Comparison of ENCODE assay signal across 9 cellular contexts in genomic region chrX:150635952-150636351, GRCh38. TPM values are rescaled to one million over a fixed set of nuclear protein-coding genes. Genes with fewer than 3 reads are reported as not detected.
DNase-seq lines count a peak whose midpoint lies in the region; ATAC-seq, FAIRE-seq and TF ChIP-seq lines count a peak whose summit lies in the region.
"Had no signal": no experiment of that assay in that cellular context is flagged by ENCODE, and none has a peak within 500 bp of the region (broad histone marks: within the 10 kb centered on the region; RNA-seq: fewer than 3 reads in every experiment).

No MANE protein-coding gene starts in this region.

- ATAC-seq in HG03159 (IDR thresholded peaks at IDR 0.05; ENCODE audit: unreplicated experiment) = peak; percentile 96
- ATAC-seq in GM12878 = peak; percentile 87
- no peak for ATAC-seq in HG03108 (IDR thresholded peaks at IDR 0.05; ENCODE audit: unreplicated experiment)
- no peak for ATAC-seq in HG03097 (IDR thresholded peaks at IDR 0.05; ENCODE audit: low FRiP score, unreplicated experiment)

- H3K4me2 ChIP-seq in GM12878 (ENCODE audit: control insufficient read depth, insufficient read depth) = no peak overlapping the region

- DNase-seq in activated naive CD4-positive, alpha-beta T cell treated with anti-CD3 and anti-CD28 coated beads, Interleukin-2, amount 50 U/mL, for 16 hours = no peak
- DNase-seq in GM12878 (ENCODE audit: low read depth, low spot score) = peak; percentile 5
- DNase-seq in activated CD4-positive, alpha-beta T cell treated with anti-CD3 and anti-CD28 coated beads for 48 hours = no peak

- peaks cover 8% of the 10 kb centered on the region for H3K4me1 Mint-ChIP-seq in activated naive CD4-positive, alpha-beta T cell treated with anti-CD3 and anti-CD28 coated beads, Interleukin-2, amount 50 U/mL, for 24 hours
- H3K4me1 Mint-ChIP-seq in stimulated activated naive CD8-positive, alpha-beta T cell treated with anti-CD3 and anti-CD28 coated beads, Interleukin-15, Interleukin-2, amounts not matched to agents 100 ng/mL and 50 ng/mL, for 24 hours (ENCODE audit: low read depth) = peaks cover 14% of the 10 kb centered on the region

- H3K9ac ChIP-seq in GM12878 (ENCODE audit: control insufficient read depth, insufficient read depth, low read length) = no peak overlapping the region

- H3K36me3 ChIP-seq in GM12878 (ENCODE audit: control insufficient read depth in 2 of 2, insufficient read depth in 2 of 2, low read length in 1 of 2) = no peaks in the 10 kb centered on the region; a peak in 1 of 4 replicates

- POLR2A ChIA-PET in GM12878 (lab: Charles Lee) = no interaction called here

- no peaks in the 10 kb centered on the region for H3K4me1 ChIP-seq in GM12878 (ENCODE audit: control insufficient read depth, insufficient read depth, low read length)

- H3K4me3 ChIP-seq in GM12878 = no peak overlapping the region

- H3K9me3 ChIP-seq in GM12878 (replicated peaks; ENCODE audit: control insufficient read depth, insufficient read depth, low read length) = no peaks in the 10 kb centered on the region

- H3K9me3 Mint-ChIP-seq in activated naive CD4-positive, alpha-beta T cell treated with anti-CD3 and anti-CD28 coated beads, Interleukin-2, amount 50 U/mL, for 24 hours = no peaks in the 10 kb centered on the region
- H3K9me3 Mint-ChIP-seq in stimulated activated naive CD8-positive, alpha-beta T cell treated with anti-CD3 and anti-CD28 coated beads, Interleukin-15, Interleukin-2, amounts not matched to agents 100 ng/mL and 50 ng/mL, for 24 hours = no peaks in the 10 kb centered on the region
- H3K9me3 Mint-ChIP-seq: memory B cell had no signal

- RAD21 ChIA-PET in GM12878 (lab: Charles Lee; ENCODE audit: unreplicated experiment) = interaction anchor here (1.4 kb wide), 1 partner anchor 10 kb away, joined by 3 read pairs; no protein-coding TSS in a partner anchor

- H3K4me3 Mint-ChIP-seq in activated naive CD4-positive, alpha-beta T cell treated with anti-CD3 and anti-CD28 coated beads, Interleukin-2, amount 50 U/mL, for 24 hours = no peak overlapping the region
- no peak overlapping the region for H3K4me3 Mint-ChIP-seq in stimulated activated naive CD8-positive, alpha-beta T cell treated with anti-CD3 and anti-CD28 coated beads, Interleukin-15, Interleukin-2, amounts not matched to agents 100 ng/mL and 50 ng/mL, for 24 hours
- H3K4me3 Mint-ChIP-seq: memory B cell had no signal

- no peaks in the 10 kb centered on the region for H3K27me3 ChIP-seq in GM12878 (replicated peaks in 1 of 2; ENCODE audit: control insufficient read depth in 2 of 2, insufficient read depth in 2 of 2, low read length in 1 of 2)

- H3K36me3 Mint-ChIP-seq in activated naive CD4-positive, alpha-beta T cell treated with anti-CD3 and anti-CD28 coated beads, Interleukin-2, amount 50 U/mL, for 24 hours = peaks cover 9% of the 10 kb centered on the region
- H3K36me3 Mint-ChIP-seq in stimulated activated naive CD8-positive, alpha-beta T cell treated with anti-CD3 and anti-CD28 coated beads, Interleukin-15, Interleukin-2, amounts not matched to agents 100 ng/mL and 50 ng/mL, for 24 hours (ENCODE audit: low read depth) = peaks cover 9% of the 10 kb centered on the region

- H3K27me3 Mint-ChIP-seq in activated naive CD4-positive, alpha-beta T cell treated with anti-CD3 and anti-CD28 coated beads, Interleukin-2, amount 50 U/mL, for 24 hours = no peaks in the 10 kb centered on the region
- H3K27me3 Mint-ChIP-seq in stimulated activated naive CD8-positive, alpha-beta T cell treated with anti-CD3 and anti-CD28 coated beads, Interleukin-15, Interleukin-2, amounts not matched to agents 100 ng/mL and 50 ng/mL, for 24 hours = no peaks in the 10 kb centered on the region
- H3K27me3 Mint-ChIP-seq: memory B cell had no signal

- FAIRE-seq in GM12878 (lab: Jason Lieb, UNC) = no peak

- in situ Hi-C loops in GM12878 (cut with MboI) = no loop called here

- SMC1A ChIA-PET in GM12878 (lab: Charles Lee; ENCODE audit: uncharacterized antibody, unreplicated experiment) = interaction anchor here (1.3 kb wide), 1 partner anchor 9 kb away, joined by 4 read pairs; no protein-coding TSS in a partner anchor

- no peak for TF ChIP-seq EP300 in GM12878 (IDR thresholded peaks at IDR 0.05; ENCODE audit: borderline replicate concordance in 1 of 2, control insufficient read depth in 1 of 2, low read depth in 2 of 2, low read length in 2 of 2)

- 45% methylated on average over 3 of the region's 3 CpGs for WGBS in GM12878 (ENCODE audit: insufficient coverage, insufficient replicate concordance, low lambda C conversion rate, missing lambda C conversion rate)

- no peak for TF ChIP-seq POLR2A in GM12878 (IDR thresholded peaks at IDR 0.05; ENCODE audit: low read depth, low read length)

- no peaks in the 10 kb centered on the region for H4K20me1 ChIP-seq in GM12878 (ENCODE audit: control insufficient read depth, insufficient read depth)

- no peak overlapping the region for H3K27ac ChIP-seq in GM12878 (ENCODE audit: control insufficient read depth, insufficient read depth)

- no TSS peak for BruUV-seq in GM12878 (replicated peaks; lab: Mats Ljungman, UMichigan)

- H2AFZ ChIP-seq in GM12878 (ENCODE audit: control insufficient read depth, low read depth, low read length) = no peak overlapping the region

- peak overlapping the region; percentile 77 for H3K27ac Mint-ChIP-seq in activated naive CD4-positive, alpha-beta T cell treated with anti-CD3 and anti-CD28 coated beads, Interleukin-2, amount 50 U/mL, for 24 hours
- peak overlapping the region; percentile 76 for H3K27ac Mint-ChIP-seq in stimulated activated naive CD8-positive, alpha-beta T cell treated with anti-CD3 and anti-CD28 coated beads, Interleukin-15, Interleukin-2, amounts not matched to agents 100 ng/mL and 50 ng/mL, for 24 hours
- H3K27ac Mint-ChIP-seq: memory B cell had no signal

- intact Hi-C loops in GM12878 (cut with micrococcal nuclease; ENCODE audit: unreplicated experiment) = no loop called here

- no peaks in the 10 kb centered on the region for H3K79me2 ChIP-seq in GM12878 (ENCODE audit: control insufficient read depth, insufficient read depth, low read length)

- CTCF ChIA-PET in GM12878 (lab: Yijun Ruan, JAX) = interaction anchor here (2.0 kb wide), 1 partner anchor 9 kb away, joined by 6 read pairs; no protein-coding TSS in a partner anchor

- TF ChIP-seq CTCF in GM12878 (IDR thresholded peaks at IDR 0.05 in 2 of 3, conservative IDR thresholded peaks at IDR 0.05 in 1 of 3; ENCODE audit: control insufficient read depth in 2 of 3, extremely low read depth in 1 of 3, insufficient read depth in 1 of 3, low read depth in 3 of 3, low read length in 3 of 3) = no peak

- no peak for TF ChIP-seq RAD21 in GM12878 (IDR thresholded peaks at IDR 0.05; ENCODE audit: insufficient read depth, low read depth, low read length)

TF ChIP-seq in GM12878, 131 proteins besides CTCF, POLR2A, EP300 and RAD21 (continues in another document):
- 0 out of 2 replicates have a peak, but pooled peaks have one; percentile 21 for TF ChIP-seq PKNOX1 (IDR thresholded peaks at IDR 0.05)
- TF ChIP-seq MLLT1 (IDR thresholded peaks at IDR 0.05) = no peak
- TF ChIP-seq ATF2 (IDR thresholded peaks at IDR 0.05; ENCODE audit: low read length) = peak; percentile 75

RNA-seq across cellular contexts. Expression of gene MTMR1, which starts 57.2 kb away (rescaled TPM):
- total RNA-seq in GM12878 (2013; cell fraction: nucleolus; rRNA removed) = 47.2 and 51.2 TPM in 2 replicates
- total RNA-seq in GM12878 (2014; rRNA removed) (22.7 and 23.6 TPM in 2 replicates), GM12878 (2014; rRNA removed; fragmentation: Illumina TruSeq; extraction: Trizol) (20.3 and 22.2 TPM in 2 replicates), GM12878 (2021) (29.2 and 31.8 TPM in 2 replicates)
- 10.8 TPM for polyA plus RNA-seq in GM12878 (2011; ENCODE audit: low read depth)
- polyA plus RNA-seq in GM12878 (2011; rRNA removed) (31.4 and 38.5 TPM in 2 replicates), GM12878 (2014; fragmentation: Illumina TruSeq; extraction: Trizol) (32.2 and 40.5 TPM in 2 replicates), GM12878 (2014; fragmentation: Nextera tagmentation; extraction: Ambion mirVana) (1 to 10 TPM; 1.2 to 2.5 TPM), GM12878 (2014; rRNA removed) (25.0 and 25.4 TPM in 2 replicates), GM12878 (2016; fragmentation: Nextera tagmentation; extraction: Ambion mirVana) (1 to 10 TPM; 3.8 to 4.8 TPM)
- 23.2 and 25.3 TPM in 2 replicates for polyA plus RNA-seq in GM12878 (2011; cell fraction: cytosol; rRNA removed)
- polyA plus RNA-seq in GM12878 (2011; cell fraction: nucleus; rRNA removed) = 41.1 and 43.8 TPM in 2 replicates
- 17.4 and 18.0 TPM in 2 replicates for polyA plus RNA-seq in GM12878 (2012)
- polyA minus RNA-seq in GM12878 (2011; rRNA and poly(A)+ RNA removed) = 27.8 and 33.9 TPM in 2 replicates
- 8.8 and 12.8 TPM in 2 replicates for polyA minus RNA-seq in GM12878 (2011; cell fraction: cytosol; rRNA and poly(A)+ RNA removed)
- 12.8 and 19.2 TPM in 2 replicates for polyA minus RNA-seq in GM12878 (2011; cell fraction: nucleus; rRNA and poly(A)+ RNA removed)

Comparison
In these comparisons a context has a peak if more than half of its experiments do, and no peak if none do; other contexts are left out.
1. ATAC-seq: peak in HG03159 (single experiment) and GM12878 (single experiment); none in HG03108 (single experiment) and HG03097 (single experiment).